ENCODE assay signal across 34 cellular contexts in genomic region chr10:27678166-27678565, GRCh38.
"Had no signal": no experiment of that assay in that cellular context is flagged by ENCODE, and none has a peak within 500 bp of the region (broad histone marks: within the 10 kb centered on the region; RNA-seq: fewer than 3 reads in every experiment).

No MANE protein-coding gene starts in this region.

- H3K9me3 ChIP-seq: ascending aorta had no signal

- H3K4me3 Mint-ChIP-seq: activated B cell treated with CpG ODN at 0.5 μM for 24 hours; activated CD4-positive, alpha-beta memory T cell treated with anti-CD3 and anti-CD28 coated beads for 36 hours; activated CD4-positive, alpha-beta T cell treated with anti-CD3 and anti-CD28 coated beads, Interleukin-2, amount 10 ng/mL, durations not matched to agents 24 days and 14 days; activated CD8-positive, alpha-beta T cell treated with anti-CD3 and anti-CD28 coated beads for 36 hours; activated naive CD4-positive, alpha-beta T cell treated with anti-CD3 and anti-CD28 coated beads for 36 hours; activated naive CD8-positive, alpha-beta T cell treated with anti-CD3 and anti-CD28 coated beads for 36 hours; brain; central memory CD8-positive, alpha-beta T cell; T-helper 1 cell treated with Interleukin-12 subunit alpha and Interleukin-12 subunit beta and Interleukin-4 antibody, amounts not matched to agents 30 μg/mL and 1 μg/mL, for 36 hours; T-helper 2 cell treated with Interferon-gamma antibody and Interleukin-4, amounts not matched to agents 5 μg/mL and 100 μg/mL, for 36 hours had no signal

- H3K27ac Mint-ChIP-seq: activated B cell treated with CpG ODN at 0.5 μM for 24 hours; activated CD4-positive, alpha-beta memory T cell treated with anti-CD3 and anti-CD28 coated beads for 36 hours; activated CD4-positive, alpha-beta T cell treated with anti-CD3 and anti-CD28 coated beads, Interleukin-2, amount 10 ng/mL, durations not matched to agents 24 days and 14 days; activated CD8-positive, alpha-beta T cell treated with anti-CD3 and anti-CD28 coated beads for 36 hours; activated naive CD4-positive, alpha-beta T cell treated with anti-CD3 and anti-CD28 coated beads for 36 hours; activated naive CD4-positive, alpha-beta T cell treated with anti-CD3 and anti-CD28 coated beads, Interleukin-2, amount 50 U/mL, for 72 hours; activated naive CD8-positive, alpha-beta T cell treated with anti-CD3 and anti-CD28 coated beads for 36 hours; activated T-helper 2 cell treated with anti-CD3 and anti-CD28 coated beads, Interferon-gamma antibody, Interleukin-2, Interleukin-4, amounts not matched to agents 10 μg/mL and 5 μg/mL and 100 μg/mL, durations not matched to agents 14 hours and 24 hours and 36 hours; brain; T-helper 1 cell treated with Interleukin-12 subunit alpha and Interleukin-12 subunit beta and Interleukin-4 antibody, amounts not matched to agents 30 μg/mL and 1 μg/mL, for 36 hours; T-helper 2 cell treated with Interferon-gamma antibody and Interleukin-4, amounts not matched to agents 5 μg/mL and 100 μg/mL, for 36 hours had no signal

- H3K27ac ChIP-seq: ascending aorta, VCaP had no signal

- H3K4me3 ChIP-seq: ascending aorta, cardiac muscle cell had no signal

- H3K27me3 ChIP-seq: ascending aorta, cardiac muscle cell had no signal

- H3K36me3 Mint-ChIP-seq: activated CD4-positive, alpha-beta memory T cell treated with anti-CD3 and anti-CD28 coated beads for 36 hours; activated naive CD4-positive, alpha-beta T cell treated with anti-CD3 and anti-CD28 coated beads, Interleukin-2, amount 50 U/mL, for 72 hours; activated naive CD8-positive, alpha-beta T cell treated with anti-CD3 and anti-CD28 coated beads for 36 hours; brain had no signal

- ATAC-seq: activated CD8-positive, alpha-beta T cell treated with anti-CD3 and anti-CD28 coated beads for 36 hours; activated naive CD4-positive, alpha-beta T cell treated with anti-CD3 and anti-CD28 coated beads, Interleukin-2, amount 50 U/mL, for 72 hours had no signal

- H3K9me3 Mint-ChIP-seq: activated B cell treated with CpG ODN at 0.5 μM for 24 hours; activated CD4-positive, alpha-beta memory T cell treated with anti-CD3 and anti-CD28 coated beads for 36 hours; activated CD4-positive, alpha-beta T cell treated with anti-CD3 and anti-CD28 coated beads, Interleukin-2, amount 10 ng/mL, durations not matched to agents 24 days and 14 days; activated CD8-positive, alpha-beta T cell treated with anti-CD3 and anti-CD28 coated beads for 36 hours; activated naive CD4-positive, alpha-beta T cell treated with anti-CD3 and anti-CD28 coated beads for 36 hours; activated naive CD4-positive, alpha-beta T cell treated with anti-CD3 and anti-CD28 coated beads, Interleukin-2, amount 50 U/mL, for 72 hours; activated naive CD8-positive, alpha-beta T cell treated with anti-CD3 and anti-CD28 coated beads for 36 hours; activated T-helper 2 cell treated with anti-CD3 and anti-CD28 coated beads, Interferon-gamma antibody, Interleukin-2, Interleukin-4, amounts not matched to agents 10 μg/mL and 5 μg/mL and 100 μg/mL, durations not matched to agents 14 hours and 24 hours and 36 hours; brain; central memory CD8-positive, alpha-beta T cell; T-helper 1 cell treated with Interleukin-12 subunit alpha and Interleukin-12 subunit beta and Interleukin-4 antibody, amounts not matched to agents 30 μg/mL and 1 μg/mL, for 36 hours; T-helper 2 cell treated with Interferon-gamma antibody and Interleukin-4, amounts not matched to agents 5 μg/mL and 100 μg/mL, for 36 hours had no signal

- DNase-seq: activated B cell treated with CpG ODN at 0.5 μM for 24 hours; activated CD4-positive, alpha-beta memory T cell treated with anti-CD3 and anti-CD28 coated beads for 36 hours; activated CD4-positive, alpha-beta T cell treated with anti-CD3 and anti-CD28 coated beads for 4 hours; activated CD4-positive, alpha-beta T cell treated with anti-CD3 and anti-CD28 coated beads, Interleukin-2, amount 10 ng/mL, durations not matched to agents 24 days and 14 days; activated CD4-positive, alpha-beta T cell treated with anti-CD3 and anti-CD28 coated beads, Interleukin-2, amount 50 U/mL, for 1 hour; activated CD4-positive, alpha-beta T cell treated with anti-CD3 and anti-CD28 coated beads, Interleukin-2, amount 50 U/mL, for 4 hours; activated CD4-positive, CD25-positive, alpha-beta regulatory T cell treated with anti-CD3 and anti-CD28 coated beads, Interleukin-2, amount 50 U/mL, for 72 hours; activated CD8-positive, alpha-beta memory T cell treated with anti-CD3 and anti-CD28 coated beads, Interleukin-2, amount 50 U/mL, for 4 hours; activated CD8-positive, alpha-beta T cell treated with anti-CD3 and anti-CD28 coated beads for 36 hours; activated effector memory CD4-positive, alpha-beta T cell treated with Interleukin-2 at 50 U/mL for 16 hours; activated gamma-delta T cell; activated naive CD4-positive, alpha-beta T cell; activated naive CD4-positive, alpha-beta T cell treated with anti-CD3 and anti-CD28 coated beads for 36 hours; activated naive CD4-positive, alpha-beta T cell treated with anti-CD3 and anti-CD28 coated beads, Interleukin-2, amount 50 U/mL, for 16 hours; activated naive CD8-positive, alpha-beta T cell treated with anti-CD3 and anti-CD28 coated beads for 36 hours; activated T-cell treated with anti-CD3 and anti-CD28 coated beads for 4 hours; activated T-cell treated with anti-CD3 and anti-CD28 coated beads, Interleukin-2, amount 50 U/mL, for 1 hour; activated T-cell treated with anti-CD3 and anti-CD28 coated beads, Interleukin-2, amount 50 U/mL, for 48 hours; amygdala; anterior cingulate cortex; caudate nucleus; cerebellar nuclear complex; T-helper 1 cell; T-helper 2 cell; T-helper 9 cell had no signal

- H3K4me1 Mint-ChIP-seq: activated B cell treated with CpG ODN at 0.5 μM for 24 hours; activated CD4-positive, alpha-beta T cell treated with anti-CD3 and anti-CD28 coated beads, Interleukin-2, amount 10 ng/mL, durations not matched to agents 24 days and 14 days; activated naive CD8-positive, alpha-beta T cell treated with anti-CD3 and anti-CD28 coated beads for 36 hours; central memory CD8-positive, alpha-beta T cell had no signal

- H3K36me3 ChIP-seq: cardiac muscle cell had no signal

- H3K27me3 Mint-ChIP-seq: activated CD8-positive, alpha-beta T cell treated with anti-CD3 and anti-CD28 coated beads for 36 hours had no signal
